In the genomic region with DNA sequence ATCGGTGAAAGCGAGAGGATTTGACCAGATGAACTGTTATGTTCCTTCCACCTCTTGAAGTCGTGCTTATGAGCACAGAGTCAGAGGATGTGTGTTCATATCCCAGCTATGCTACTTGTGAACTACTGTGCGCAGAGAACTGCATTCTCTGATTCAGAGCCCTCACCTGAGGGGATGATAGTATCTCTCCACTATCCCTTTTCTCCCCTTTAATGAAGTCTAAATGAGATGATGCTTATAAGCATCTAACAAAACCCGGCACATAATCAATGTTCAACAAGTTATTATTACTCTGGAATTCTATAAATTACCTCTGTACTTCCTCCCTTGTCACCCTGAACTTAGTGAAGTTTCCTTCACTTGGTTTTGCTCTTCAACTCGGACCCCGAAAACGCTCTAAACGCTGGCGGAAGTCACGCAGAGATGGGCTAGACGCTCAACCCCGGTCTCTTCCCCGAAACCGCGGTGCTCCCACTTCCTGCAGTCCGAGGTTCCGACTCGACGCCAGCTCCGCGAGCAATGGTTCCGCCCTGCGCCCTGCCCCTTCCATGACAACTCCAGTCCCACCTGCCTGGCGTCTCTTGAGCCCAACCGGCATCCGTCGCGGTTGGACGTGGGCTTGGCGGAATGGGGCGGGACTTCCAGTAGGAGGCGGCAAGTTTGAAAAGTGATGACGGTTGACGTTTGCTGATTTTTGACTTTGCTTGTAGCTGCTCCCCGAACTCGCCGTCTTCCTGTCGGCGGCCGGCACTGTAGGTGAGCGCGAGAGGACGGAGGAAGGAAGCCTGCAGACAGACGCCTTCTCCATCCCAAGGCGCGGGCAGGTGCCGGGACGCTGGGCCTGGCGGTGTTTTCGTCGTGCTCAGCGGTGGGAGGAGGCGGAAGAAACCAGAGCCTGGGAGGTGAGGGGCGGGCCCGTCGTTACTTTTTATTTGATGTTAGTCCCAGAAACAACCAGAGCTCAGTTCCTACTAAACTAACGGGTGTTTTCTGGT, we compare ENCODE assay signal across 1 cellular context.
TF ChIP-seq lines count a peak whose summit lies in the region.

Gene NUF2, plus strand, starts transcription at position 644 of the 995 bp plus-strand sequence. CDS start 4,098 bp downstream, outside the sequence.

TF ChIP-seq in K562, 482 proteins besides CTCF, POLR2A, EP300 and RAD21 (continued from another document and continues in another):
- TF ChIP-seq PBX2 (CRISPR knock-in tag; IDR thresholded peaks at IDR 0.05; ENCODE audit: low read depth) (no peak), PBX2 (tag; conservative IDR thresholded peaks at IDR 0.05; ENCODE audit: low read depth) (peak; percentile 89), ETV5 (CRISPR knock-in tag; IDR thresholded peaks at IDR 0.05; ENCODE audit: low read depth) (peak; percentile 93), ZNF384 (IDR thresholded peaks at IDR 0.05; ENCODE audit: low read depth, low read length) (peak; percentile 79), FOXM1 (IDR thresholded peaks at IDR 0.05; ENCODE audit: low read depth) (peak; percentile 100), FOXM1 (CRISPR knock-in tag; IDR thresholded peaks at IDR 0.05; ENCODE audit: low read depth) (peak; percentile 99), FOXP1 (CRISPR knock-in tag; IDR thresholded peaks at IDR 0.05) (peak; percentile 94), KLF6 (CRISPR knock-in tag; IDR thresholded peaks at IDR 0.05; ENCODE audit: borderline replicate concordance) (0 out of 2 replicates have a peak, but pooled peaks have one; percentile 9), ZBTB8A (IDR thresholded peaks at IDR 0.05; ENCODE audit: partially characterized antibody) (no peak), JUNB (CRISPR knock-in tag; conservative IDR thresholded peaks at IDR 0.05) (0 out of 2 replicates have a peak, but pooled peaks have one; percentile 29), ID3 (CRISPR knock-in tag; IDR thresholded peaks at IDR 0.05) (no peak), ID3 (tag; IDR thresholded peaks at IDR 0.05) (peak; percentile 91; the same call in 1 of the 2 replicates), EHMT2 (IDR thresholded peaks at IDR 0.05) (peak; percentile 81), HNRNPL (IDR thresholded peaks at IDR 0.05; ENCODE audit: low read depth, low read length) (no peak), MGA (IDR thresholded peaks at IDR 0.05) (peak; percentile 85), ZNF431 (CRISPR knock-in tag; IDR thresholded peaks at IDR 0.05) (no peak; the same call in 1 of the 2 replicates), HES1 (IDR thresholded peaks at IDR 0.05; ENCODE audit: low read depth) (no peak), ASH1L (IDR thresholded peaks at IDR 0.05; ENCODE audit: borderline replicate concordance, low read depth, partially characterized antibody) (no peak), ZFPM2 (CRISPR knock-in tag; IDR thresholded peaks at IDR 0.05) (no peak), ZNF696 (CRISPR knock-in tag; conservative IDR thresholded peaks at IDR 0.05) (no peak), RBM17 (IDR thresholded peaks at IDR 0.05; ENCODE audit: borderline replicate concordance, low read depth, low read length) (no peak), SMARCA4 (IDR thresholded peaks at IDR 0.05) (peak; percentile 48; the same call in 1 of the 2 replicates), CC2D1A (IDR thresholded peaks at IDR 0.05) (peak; percentile 98), SIN3B (IDR thresholded peaks at IDR 0.05; ENCODE audit: low read depth) (peak; percentile 91), NFIX (CRISPR knock-in tag; IDR thresholded peaks at IDR 0.05; ENCODE audit: low read depth) (no peak)
- TF ChIP-seq, protein P1, sequence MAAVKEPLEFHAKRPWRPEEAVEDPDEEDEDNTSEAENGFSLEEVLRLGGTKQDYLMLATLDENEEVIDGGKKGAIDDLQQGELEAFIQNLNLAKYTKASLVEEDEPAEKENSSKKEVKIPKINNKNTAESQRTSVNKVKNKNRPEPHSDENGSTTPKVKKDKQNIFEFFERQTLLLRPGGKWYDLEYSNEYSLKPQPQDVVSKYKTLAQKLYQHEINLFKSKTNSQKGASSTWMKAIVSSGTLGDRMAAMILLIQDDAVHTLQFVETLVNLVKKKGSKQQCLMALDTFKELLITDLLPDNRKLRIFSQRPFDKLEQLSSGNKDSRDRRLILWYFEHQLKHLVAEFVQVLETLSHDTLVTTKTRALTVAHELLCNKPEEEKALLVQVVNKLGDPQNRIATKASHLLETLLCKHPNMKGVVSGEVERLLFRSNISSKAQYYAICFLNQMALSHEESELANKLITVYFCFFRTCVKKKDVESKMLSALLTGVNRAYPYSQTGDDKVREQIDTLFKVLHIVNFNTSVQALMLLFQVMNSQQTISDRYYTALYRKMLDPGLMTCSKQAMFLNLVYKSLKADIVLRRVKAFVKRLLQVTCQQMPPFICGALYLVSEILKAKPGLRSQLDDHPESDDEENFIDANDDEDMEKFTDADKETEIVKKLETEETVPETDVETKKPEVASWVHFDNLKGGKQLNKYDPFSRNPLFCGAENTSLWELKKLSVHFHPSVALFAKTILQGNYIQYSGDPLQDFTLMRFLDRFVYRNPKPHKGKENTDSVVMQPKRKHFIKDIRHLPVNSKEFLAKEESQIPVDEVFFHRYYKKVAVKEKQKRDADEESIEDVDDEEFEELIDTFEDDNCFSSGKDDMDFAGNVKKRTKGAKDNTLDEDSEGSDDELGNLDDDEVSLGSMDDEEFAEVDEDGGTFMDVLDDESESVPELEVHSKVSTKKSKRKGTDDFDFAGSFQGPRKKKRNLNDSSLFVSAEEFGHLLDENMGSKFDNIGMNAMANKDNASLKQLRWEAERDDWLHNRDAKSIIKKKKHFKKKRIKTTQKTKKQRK (IDR thresholded peaks at IDR 0.05; ENCODE audit: borderline replicate concordance, low read depth, low read length), result no peak
- TF ChIP-seq, protein P2, sequence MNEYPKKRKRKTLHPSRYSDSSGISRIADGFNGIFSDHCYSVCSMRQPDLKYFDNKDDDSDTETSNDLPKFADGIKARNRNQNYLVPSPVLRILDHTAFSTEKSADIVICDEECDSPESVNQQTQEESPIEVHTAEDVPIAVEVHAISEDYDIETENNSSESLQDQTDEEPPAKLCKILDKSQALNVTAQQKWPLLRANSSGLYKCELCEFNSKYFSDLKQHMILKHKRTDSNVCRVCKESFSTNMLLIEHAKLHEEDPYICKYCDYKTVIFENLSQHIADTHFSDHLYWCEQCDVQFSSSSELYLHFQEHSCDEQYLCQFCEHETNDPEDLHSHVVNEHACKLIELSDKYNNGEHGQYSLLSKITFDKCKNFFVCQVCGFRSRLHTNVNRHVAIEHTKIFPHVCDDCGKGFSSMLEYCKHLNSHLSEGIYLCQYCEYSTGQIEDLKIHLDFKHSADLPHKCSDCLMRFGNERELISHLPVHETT (CRISPR knock-in tag; conservative IDR thresholded peaks at IDR 0.05 in 1 of 2, IDR thresholded peaks at IDR 0.05 in 1 of 2), result peak in 1 of 2 experiments; percentile 95; a peak in 2 of 4 replicates
- TF ChIP-seq, protein P3, sequence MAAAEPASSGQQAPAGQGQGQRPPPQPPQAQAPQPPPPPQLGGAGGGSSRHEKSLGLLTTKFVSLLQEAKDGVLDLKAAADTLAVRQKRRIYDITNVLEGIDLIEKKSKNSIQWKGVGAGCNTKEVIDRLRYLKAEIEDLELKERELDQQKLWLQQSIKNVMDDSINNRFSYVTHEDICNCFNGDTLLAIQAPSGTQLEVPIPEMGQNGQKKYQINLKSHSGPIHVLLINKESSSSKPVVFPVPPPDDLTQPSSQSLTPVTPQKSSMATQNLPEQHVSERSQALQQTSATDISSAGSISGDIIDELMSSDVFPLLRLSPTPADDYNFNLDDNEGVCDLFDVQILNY (CRISPR knock-in tag; IDR thresholded peaks at IDR 0.05), result peak; percentile 96
- TF ChIP-seq, protein P4, sequence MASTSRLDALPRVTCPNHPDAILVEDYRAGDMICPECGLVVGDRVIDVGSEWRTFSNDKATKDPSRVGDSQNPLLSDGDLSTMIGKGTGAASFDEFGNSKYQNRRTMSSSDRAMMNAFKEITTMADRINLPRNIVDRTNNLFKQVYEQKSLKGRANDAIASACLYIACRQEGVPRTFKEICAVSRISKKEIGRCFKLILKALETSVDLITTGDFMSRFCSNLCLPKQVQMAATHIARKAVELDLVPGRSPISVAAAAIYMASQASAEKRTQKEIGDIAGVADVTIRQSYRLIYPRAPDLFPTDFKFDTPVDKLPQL (IDR thresholded peaks at IDR 0.05; ENCODE audit: extremely low read depth, insufficient read length), result no peak
